ENCODE assay signal across 8 cellular contexts in genomic region chr1:187073035-187073560, GRCh38.
A peak's percentile ranks its signal among the peaks of the same experiment; 100 is the strongest.
DNase-seq lines count a peak whose midpoint lies in the region; ATAC-seq and TF ChIP-seq lines count a peak whose summit lies in the region.
"Not testable (repeated sequence)": the region's sequence is repeated elsewhere in the genome, so short reads cannot be mapped to it uniquely, and the experiment has no call there.

No MANE protein-coding gene starts in this region.

- not testable (repeated sequence) for H3K4me1 ChIP-seq in OCI-LY1 (ENCODE audit: insufficient read depth, low read length, severe bottlenecking); breast epithelium; testis

- ATAC-seq in GM19351 (IDR thresholded peaks at IDR 0.05; ENCODE audit: unreplicated experiment) (peak; percentile 22), HG02943 (IDR thresholded peaks at IDR 0.05; ENCODE audit: low read depth, unreplicated experiment) (peak; percentile 28)
- peak; percentile 42 for ATAC-seq in activated CD8-positive, alpha-beta T cell treated with anti-CD3 and anti-CD28 coated beads, Interleukin-2, amount 10 ng/mL, durations not matched to agents 7 days and 5 days
- ATAC-seq in naive B cell (ENCODE audit: low read depth in 2 of 2) = not testable (repeated sequence)

- H3K4me3 Mint-ChIP-seq in activated CD8-positive, alpha-beta T cell treated with anti-CD3 and anti-CD28 coated beads, Interleukin-2, amount 10 ng/mL, durations not matched to agents 7 days and 5 days = peak overlapping the region; percentile 69
- H3K4me3 Mint-ChIP-seq in naive B cell = peak overlapping the region; percentile 80 to 95 (median 92)

- peak overlapping the region; percentile 73; the same call in 1 of the 2 replicates for H3K9ac ChIP-seq in OCI-LY1 (ENCODE audit: low read length)

- H3K9me3 ChIP-seq in OCI-LY1 (ENCODE audit: low read length); breast epithelium; testis: not testable (repeated sequence)

- POLR2A ChIA-PET in activated CD8-positive, alpha-beta T cell treated with anti-CD3 and anti-CD28 coated beads, Interleukin-2, amount 10 ng/mL, durations not matched to agents 7 days and 5 days (lab: Charles Lee) = interaction anchor here (0.7 to 1.1 kb wide), 2 partner anchors 9 to 19 kb away, joined by 3 to 5 read pairs; no protein-coding TSS in a partner anchor

- H3K27me3 Mint-ChIP-seq in activated CD8-positive, alpha-beta T cell treated with anti-CD3 and anti-CD28 coated beads, Interleukin-2, amount 10 ng/mL, durations not matched to agents 7 days and 5 days (ENCODE audit: low read depth); naive B cell: not testable (repeated sequence)

- H3K9me3 Mint-ChIP-seq in activated CD8-positive, alpha-beta T cell treated with anti-CD3 and anti-CD28 coated beads, Interleukin-2, amount 10 ng/mL, durations not matched to agents 7 days and 5 days (ENCODE audit: insufficient read depth); naive B cell: not testable (repeated sequence)

- 45 to 70% methylated on average over 11 to 13 of the region's 13 CpGs for WGBS in testis, 2 donors

- not testable (repeated sequence) for H3K27me3 ChIP-seq in OCI-LY1 (ENCODE audit: insufficient read depth, low read length); breast epithelium; testis

- H3K27ac Mint-ChIP-seq in activated CD8-positive, alpha-beta T cell treated with anti-CD3 and anti-CD28 coated beads, Interleukin-2, amount 10 ng/mL, durations not matched to agents 7 days and 5 days = peak overlapping the region; percentile 89
- H3K27ac Mint-ChIP-seq in naive B cell = peak overlapping the region in 2 of 6 donors; percentile 72 to 84

- peak; percentile 17 for DNase-seq in EH (ENCODE audit: low read depth)
- DNase-seq in activated CD8-positive, alpha-beta T cell treated with anti-CD3 and anti-CD28 coated beads, Interleukin-2, amount 10 ng/mL, durations not matched to agents 7 days and 5 days = peak; percentile 37
- not testable (repeated sequence) for DNase-seq in breast epithelium (ENCODE audit: low spot score in 2 of 2); naive B cell; testis

- not testable (repeated sequence) for H3K79me2 ChIP-seq in OCI-LY1 (ENCODE audit: insufficient read depth, low read length)

- TF ChIP-seq POLR2A in breast epithelium (IDR thresholded peaks at IDR 0.05); testis (IDR thresholded peaks at IDR 0.05): not testable (repeated sequence)

- TF ChIP-seq CTCF in OCI-LY1 (IDR thresholded peaks at IDR 0.05; ENCODE audit: low read length); breast epithelium (IDR thresholded peaks at IDR 0.05); testis (IDR thresholded peaks at IDR 0.05): not testable (repeated sequence)

- H3K36me3 Mint-ChIP-seq in activated CD8-positive, alpha-beta T cell treated with anti-CD3 and anti-CD28 coated beads, Interleukin-2, amount 10 ng/mL, durations not matched to agents 7 days and 5 days (ENCODE audit: low read depth); naive B cell: not testable (repeated sequence)

- CTCF ChIA-PET in activated CD8-positive, alpha-beta T cell treated with anti-CD3 and anti-CD28 coated beads, Interleukin-2, amount 10 ng/mL, durations not matched to agents 7 days and 5 days (lab: Charles Lee) = interaction anchor here (0.7 kb wide), 2 partner anchors 156 to 372 kb away, joined by 4 read pairs; no protein-coding TSS in a partner anchor

- not testable (repeated sequence) for H2AFZ ChIP-seq in OCI-LY1 (ENCODE audit: low read length)

- not testable (repeated sequence) for H3F3A ChIP-seq in OCI-LY1 (ENCODE audit: insufficient read depth, low read length)

- peak overlapping the region; percentile 76 for H3K27ac ChIP-seq in OCI-LY1 (ENCODE audit: low read depth, low read length, poor library complexity, severe bottlenecking)
- not testable (repeated sequence) for H3K27ac ChIP-seq in breast epithelium, testis

- not testable (repeated sequence) for H3K9me2 ChIP-seq in OCI-LY1 (ENCODE audit: low read depth, low read length)

- H3K4me1 Mint-ChIP-seq in activated CD8-positive, alpha-beta T cell treated with anti-CD3 and anti-CD28 coated beads, Interleukin-2, amount 10 ng/mL, durations not matched to agents 7 days and 5 days (ENCODE audit: low read depth); naive B cell: not testable (repeated sequence)

- peak overlapping the region; percentile 54; the same call in 1 of the 2 replicates for H3K4me2 ChIP-seq in OCI-LY1 (ENCODE audit: low read length)

- H4K20me1 ChIP-seq in OCI-LY1 (ENCODE audit: insufficient read depth, low read length) = not testable (repeated sequence)

- not testable (repeated sequence) for H3K36me3 ChIP-seq in OCI-LY1 (ENCODE audit: insufficient read depth, low read length); breast epithelium; testis (ENCODE audit: low read depth, missing control alignments)

- intact Hi-C loops in breast epithelium (cut with DNase I; ENCODE audit: low total_unique reads) = loop anchor here (5.0 kb wide), 1 partner anchor 361 kb away; no protein-coding TSS in a partner anchor
- intact Hi-C loops in testis (cut with DNase I; ENCODE audit: low total_unique reads) = not testable (repeated sequence)

- H3K4me3 ChIP-seq in OCI-LY1 (ENCODE audit: low read depth, low read length, poor library complexity, severe bottlenecking) = peak overlapping the region; percentile 68
- H3K4me3 ChIP-seq in breast epithelium = peak overlapping the region; percentile 21 to 50 (median 32)
- peak overlapping the region; percentile 38 to 44 for H3K4me3 ChIP-seq in testis
